8 cellular contexts compared by ENCODE assay signal in the genomic region with DNA sequence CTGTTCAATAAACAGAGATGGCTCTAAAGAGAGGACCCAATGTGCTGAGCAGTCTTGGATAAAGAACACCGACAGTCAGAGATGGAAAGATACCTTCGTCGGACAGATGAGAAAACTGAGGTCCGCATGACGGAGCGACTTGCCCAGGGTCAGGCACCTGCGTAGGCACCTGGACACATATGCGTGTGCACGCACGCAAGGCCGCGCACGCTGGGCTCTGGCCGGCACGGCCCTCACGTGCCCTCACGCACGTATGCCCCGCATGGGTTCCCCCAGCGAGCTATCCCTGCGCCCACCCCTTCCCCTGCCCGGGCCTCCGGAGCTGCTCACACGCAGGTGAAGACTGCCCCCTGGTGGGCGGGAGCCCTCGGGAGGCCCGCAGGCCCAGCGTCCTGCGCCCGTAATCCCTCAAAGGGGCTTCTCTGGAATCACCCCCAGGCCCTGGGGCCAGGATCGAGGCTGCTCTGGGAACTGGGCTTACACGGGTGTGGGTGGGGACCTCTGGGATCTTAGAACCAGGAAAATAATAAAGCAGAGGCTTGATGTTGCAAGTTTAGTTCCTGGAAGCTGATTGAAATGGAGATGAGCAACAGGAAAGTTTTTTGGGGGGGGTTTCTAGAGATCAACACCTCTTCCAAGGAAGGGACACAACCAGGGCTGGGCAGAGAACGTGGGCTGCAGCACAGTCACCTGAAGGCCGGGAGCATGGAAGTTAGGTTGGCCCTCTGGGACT.
DNase-seq lines count a peak whose midpoint lies in the region; ATAC-seq and TF ChIP-seq lines count a peak whose summit lies in the region.

No MANE protein-coding gene starts in this region.

- H3K36me3 ChIP-seq in HEK293 (ENCODE audit: control insufficient read depth in 2 of 2, insufficient read depth in 1 of 2, low read length in 2 of 2) (no peaks in the 10 kb centered on the region), SK-N-SH (replicated peaks in 1 of 2; ENCODE audit: control insufficient read depth in 1 of 2, insufficient read depth in 2 of 2, low read length in 1 of 2) (peaks cover 0 to 11% of the 10 kb centered on the region in 2 experiments), cardiac muscle cell (no peaks in the 10 kb centered on the region), psoas muscle (ENCODE audit: insufficient read depth in 1 of 2, low read depth in 1 of 2) (no peaks in the 10 kb centered on the region)

- H3K27ac Mint-ChIP-seq in activated naive CD8-positive, alpha-beta T cell treated with anti-CD3 and anti-CD28 coated beads for 36 hours: peak overlapping the region; percentile 92

- no peaks in the 10 kb centered on the region for H3K9me2 ChIP-seq in SK-N-SH

- H3K4me3 ChIP-seq in HEK293 (ENCODE audit: low read depth, low read length) (no peak overlapping the region), SK-N-SH (ENCODE audit: low read depth in 2 of 2, low read length in 1 of 2) (no peak overlapping the region), cardiac muscle cell (no peak overlapping the region), psoas muscle (peak overlapping the region; percentile 35)

- H3K79me2 ChIP-seq in SK-N-SH (ENCODE audit: insufficient read depth): no peaks in the 10 kb centered on the region

- no peak overlapping the region for H3K4me2 ChIP-seq in SK-N-SH

- H3K27ac ChIP-seq in HEK293 (ENCODE audit: extremely low read depth, low read depth, low read length) (no peak overlapping the region), SK-N-SH (ENCODE audit: low read depth in 2 of 2, low read length in 1 of 2) (no peak overlapping the region), cardiac muscle cell (no peak overlapping the region), psoas muscle (no peak overlapping the region)

- no peak for TF ChIP-seq EP300 in SK-N-SH (IDR thresholded peaks at IDR 0.05; ENCODE audit: borderline replicate concordance in 1 of 2, low read depth in 1 of 2, low read length in 1 of 2)

- H3K27me3 ChIP-seq in SK-N-SH (ENCODE audit: insufficient read depth) (no peaks in the 10 kb centered on the region), cardiac muscle cell (no peaks in the 10 kb centered on the region), psoas muscle (ENCODE audit: insufficient read depth in 3 of 3, low read length in 2 of 3) (no peaks in the 10 kb centered on the region)

- ATAC-seq in psoas muscle: peak; percentile 85 to 90 (median 89)

- H3K4me1 ChIP-seq in HEK293 (ENCODE audit: control insufficient read depth, insufficient read depth, low read length) (no peaks in the 10 kb centered on the region; the same call in 1 of the 2 replicates), SK-N-SH (ENCODE audit: control insufficient read depth in 1 of 2, insufficient read depth in 2 of 2, low read depth in 1 of 2, low read length in 1 of 2) (peaks cover 5 to 6% of the 10 kb centered on the region in 2 experiments; a peak in 2 of 4 replicates), cardiac muscle cell (ENCODE audit: low read depth) (no peaks in the 10 kb centered on the region), psoas muscle (no peaks in the 10 kb centered on the region)

- no peaks in the 10 kb centered on the region for H4K20me1 ChIP-seq in SK-N-SH (ENCODE audit: insufficient read depth)

- intact Hi-C loops in psoas muscle (cut with DNase I): loop anchor here in 1 of 2 donors (2.0 kb wide), 1 partner anchor 1238 kb away; no protein-coding TSS in a partner anchor

- H3K9me3 ChIP-seq in HEK293 (ENCODE audit: control insufficient read depth, insufficient read depth, low read depth, low read length) (no peaks in the 10 kb centered on the region), SK-N-SH (peaks cover 5% of the 10 kb centered on the region), cardiac muscle cell (ENCODE audit: low read depth) (no peaks in the 10 kb centered on the region), psoas muscle (peaks cover 2% of the 10 kb centered on the region)

- no peaks in the 10 kb centered on the region for H3K27me3 Mint-ChIP-seq in activated naive CD8-positive, alpha-beta T cell treated with anti-CD3 and anti-CD28 coated beads for 36 hours

- peaks cover 2% of the 10 kb centered on the region for H3F3A ChIP-seq in SK-N-SH (replicated peaks; ENCODE audit: insufficient read depth)

- H3K9ac ChIP-seq in SK-N-SH: no peak overlapping the region

- DNase-seq in C1 segment of cervical spinal cord (lab: John Stamatoyannopoulos, UW) (peak in 12 of 14 donors; percentile 27 to 82 (median 47)), SK-N-SH (peak; percentile 93), cardiac muscle cell (ENCODE audit: low read depth in 1 of 2, low spot score in 1 of 2) (peak; percentile 68 to 87), psoas muscle (peak; percentile 78 to 87), ureter (ENCODE audit: low spot score) (peak; percentile 77), GOT3 (lab: John Stamatoyannopoulos, UW) (no peak)
- peak; percentile 85 for DNase-seq in activated naive CD8-positive, alpha-beta T cell treated with anti-CD3 and anti-CD28 coated beads for 36 hours

- no peak overlapping the region for H2AFZ ChIP-seq in SK-N-SH (ENCODE audit: low read depth)

- WGBS in SK-N-SH (ENCODE audit: low lambda C conversion rate): 57% methylated on average over 19 of the region's 34 CpGs
- WGBS in psoas muscle, 3 donors: 9 to 15% (median 12%) methylated on average over 34 of the region's 34 CpGs

- H3K9me3 Mint-ChIP-seq in activated naive CD8-positive, alpha-beta T cell treated with anti-CD3 and anti-CD28 coated beads for 36 hours: peaks cover 6% of the 10 kb centered on the region

- peak overlapping the region; percentile 78 for H3K4me3 Mint-ChIP-seq in activated naive CD8-positive, alpha-beta T cell treated with anti-CD3 and anti-CD28 coated beads for 36 hours

- CTCF ChIA-PET in HEK293 (lab: Yijun Ruan, JAX): interaction anchor here (0.6 to 1.7 kb wide), 28 partner anchors 15 to 1244 kb away, joined by 3 to 7 read pairs (median 3); a partner anchor contains a TSS
- CTCF ChIA-PET in SK-N-SH (lab: Yijun Ruan, JAX): interaction anchor here (0.6 to 2.4 kb wide), 46 partner anchors 10 to 1240 kb away, joined by 3 to 16 read pairs (median 4); a partner anchor contains a TSS

- POLR2A ChIA-PET in HEK293 (lab: Yijun Ruan, JAX): no interaction called here
- POLR2A ChIA-PET in SK-N-SH (lab: Yijun Ruan, JAX): no interaction called here

- TF ChIP-seq CTCF in HEK293 (tag by site-specific recombination; IDR thresholded peaks at IDR 0.05) (peak; percentile 85), SK-N-SH (IDR thresholded peaks at IDR 0.05) (peak; percentile 82), cardiac muscle cell (IDR thresholded peaks at IDR 0.05; ENCODE audit: low read depth, low read length) (peak; percentile 93), psoas muscle (IDR thresholded peaks at IDR 0.05) (peak; percentile 95)

- H3K36me3 Mint-ChIP-seq in activated naive CD8-positive, alpha-beta T cell treated with anti-CD3 and anti-CD28 coated beads for 36 hours: peaks cover 7% of the 10 kb centered on the region

- peaks cover 28% of the 10 kb centered on the region for H3K4me1 Mint-ChIP-seq in activated naive CD8-positive, alpha-beta T cell treated with anti-CD3 and anti-CD28 coated beads for 36 hours

- TF ChIP-seq RAD21 in SK-N-SH (IDR thresholded peaks at IDR 0.05; ENCODE audit: low read length): peak; percentile 79

TF ChIP-seq in HEK293, 187 proteins besides CTCF, POLR2A, EP300 and RAD21 (continues in another document):
- TF ChIP-seq ZNF366 (tag by site-specific recombination; conservative IDR thresholded peaks at IDR 0.05) (no peak), ZNF157 (tag by site-specific recombination; IDR thresholded peaks at IDR 0.05) (no peak), SCRT2 (tag by site-specific recombination; IDR thresholded peaks at IDR 0.05) (peak; percentile 61; the same call in 1 of the 2 replicates), ZNF658 (tag by site-specific recombination; IDR thresholded peaks at IDR 0.05) (no peak), ZNF10 (tag by site-specific recombination; IDR thresholded peaks at IDR 0.05) (no peak), WT1 (tag by site-specific recombination; IDR thresholded peaks at IDR 0.05) (no peak), ZNF112 (tag by site-specific recombination; IDR thresholded peaks at IDR 0.05) (no peak), ZNF571 (tag by site-specific recombination; IDR thresholded peaks at IDR 0.05) (no peak)
- TF ChIP-seq, protein P1, sequence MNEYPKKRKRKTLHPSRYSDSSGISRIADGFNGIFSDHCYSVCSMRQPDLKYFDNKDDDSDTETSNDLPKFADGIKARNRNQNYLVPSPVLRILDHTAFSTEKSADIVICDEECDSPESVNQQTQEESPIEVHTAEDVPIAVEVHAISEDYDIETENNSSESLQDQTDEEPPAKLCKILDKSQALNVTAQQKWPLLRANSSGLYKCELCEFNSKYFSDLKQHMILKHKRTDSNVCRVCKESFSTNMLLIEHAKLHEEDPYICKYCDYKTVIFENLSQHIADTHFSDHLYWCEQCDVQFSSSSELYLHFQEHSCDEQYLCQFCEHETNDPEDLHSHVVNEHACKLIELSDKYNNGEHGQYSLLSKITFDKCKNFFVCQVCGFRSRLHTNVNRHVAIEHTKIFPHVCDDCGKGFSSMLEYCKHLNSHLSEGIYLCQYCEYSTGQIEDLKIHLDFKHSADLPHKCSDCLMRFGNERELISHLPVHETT (tag by site-specific recombination; IDR thresholded peaks at IDR 0.05): no peak

TF ChIP-seq in SK-N-SH, 30 proteins besides CTCF, POLR2A, EP300 and RAD21:
- TF ChIP-seq NFIC (IDR thresholded peaks at IDR 0.05; ENCODE audit: borderline replicate concordance) (no peak), EZH2phosphoT487 (IDR thresholded peaks at IDR 0.05; ENCODE audit: borderline replicate concordance, low read depth) (no peak), ELF1 (IDR thresholded peaks at IDR 0.05) (no peak), POLR2AphosphoS5 (IDR thresholded peaks at IDR 0.05; ENCODE audit: low read depth, low read length) (no peak), TCF12 (IDR thresholded peaks at IDR 0.05) (no peak), SMC3 (IDR thresholded peaks at IDR 0.05; ENCODE audit: low read depth, low read length) (peak; percentile 80)
